Comparison of ENCODE assay signal across 21 cellular contexts in the genomic region with DNA sequence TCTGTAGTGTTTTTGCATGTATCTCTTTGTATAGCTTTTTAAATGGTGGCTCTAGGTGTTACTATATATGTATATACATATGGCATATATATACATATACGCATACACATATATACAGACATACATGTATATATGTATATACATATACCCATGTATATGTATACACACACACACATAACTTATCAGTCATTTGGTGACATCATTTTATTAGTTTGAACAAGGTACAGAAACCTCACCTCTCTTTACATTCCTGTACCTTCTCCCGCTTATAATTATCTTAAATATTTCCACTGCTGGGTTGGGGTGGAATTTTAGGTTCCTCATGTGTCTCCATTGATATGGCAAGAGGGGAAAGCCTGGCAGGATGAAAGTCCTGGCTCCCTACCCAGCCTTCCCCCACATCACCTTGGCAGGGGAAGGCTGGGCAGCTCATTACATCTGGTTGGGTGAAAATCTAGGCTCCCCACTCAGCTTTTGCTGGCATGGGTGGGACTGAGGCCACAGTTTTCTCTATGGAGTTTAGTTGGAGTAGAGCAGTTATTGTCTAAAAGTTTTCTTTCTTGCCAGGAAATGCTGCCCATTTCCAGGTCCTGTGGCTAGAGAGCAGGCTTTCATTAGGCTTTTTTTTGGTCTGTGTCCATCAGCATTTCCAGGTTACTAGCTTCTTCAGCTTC. TPM values are rescaled to one million over a fixed set of nuclear protein-coding genes. Genes with fewer than 3 reads are reported as not detected.
"Had no signal": no experiment of that assay in that cellular context is flagged by ENCODE, and none has a peak within 500 bp of the region (broad histone marks: within the 10 kb centered on the region; RNA-seq: fewer than 3 reads in every experiment).

No MANE protein-coding gene starts in this region.

- H3K4me3 Mint-ChIP-seq: activated naive CD8-positive, alpha-beta T cell treated with anti-CD3 and anti-CD28 coated beads, Interleukin-2, amount 50 U/mL, for 24 hours; naive thymus-derived CD8-positive, alpha-beta T cell had no signal

- ATAC-seq: activated naive CD8-positive, alpha-beta T cell treated with anti-CD3 and anti-CD28 coated beads, Interleukin-2, amount 50 U/mL, for 24 hours; esophagus mucosa; gastrocnemius medialis; naive thymus-derived CD8-positive, alpha-beta T cell; pancreas had no signal

- DNase-seq: activated CD4-positive, alpha-beta T cell treated with anti-CD3 and anti-CD28 coated beads for 1 hour; activated CD4-positive, alpha-beta T cell treated with anti-CD3 and anti-CD28 coated beads, Interleukin-2, amount 50 U/mL, for 48 hours; activated CD8-positive, alpha-beta memory T cell treated with anti-CD3 and anti-CD28 coated beads, Interleukin-2, amount 50 U/mL, for 48 hours; activated naive CD4-positive, alpha-beta T cell treated with Interleukin-2 at 50 U/mL for 16 hours; activated naive CD8-positive, alpha-beta T cell treated with anti-CD3 and anti-CD28 coated beads, Interleukin-2, amount 50 U/mL, for 24 hours; aorta; brain microvascular endothelial cell; central memory CD4-positive, alpha-beta T cell; effector CD4-positive, alpha-beta T cell; gastrocnemius medialis; heart right ventricle; left ventricle myocardium inferior; mesenchymal stem cell; naive thymus-derived CD8-positive, alpha-beta T cell; pancreas; retina; upper lobe of left lung; WERI-Rb-1 had no signal

- H3K27me3 Mint-ChIP-seq: activated naive CD8-positive, alpha-beta T cell treated with anti-CD3 and anti-CD28 coated beads, Interleukin-2, amount 50 U/mL, for 24 hours; naive thymus-derived CD8-positive, alpha-beta T cell had no signal

RNA-seq across cellular contexts. Expression of gene DNAH8, which starts 19.7 kb away (rescaled TPM):
- total RNA-seq: activated T-helper 2 cell treated with anti-CD3 and anti-CD28 coated beads, Interferon-gamma antibody, Interleukin-2, Interleukin-4, amounts not matched to agents 10 μg/mL and 5 μg/mL and 100 μg/mL, durations not matched to agents 14 hours and 24 hours and 36 hours; gastrocnemius medialis; kidney epithelial cell; naive thymus-derived CD8-positive, alpha-beta T cell; pancreas had no signal
